14 cellular contexts compared by ENCODE assay signal in the genomic region with DNA sequence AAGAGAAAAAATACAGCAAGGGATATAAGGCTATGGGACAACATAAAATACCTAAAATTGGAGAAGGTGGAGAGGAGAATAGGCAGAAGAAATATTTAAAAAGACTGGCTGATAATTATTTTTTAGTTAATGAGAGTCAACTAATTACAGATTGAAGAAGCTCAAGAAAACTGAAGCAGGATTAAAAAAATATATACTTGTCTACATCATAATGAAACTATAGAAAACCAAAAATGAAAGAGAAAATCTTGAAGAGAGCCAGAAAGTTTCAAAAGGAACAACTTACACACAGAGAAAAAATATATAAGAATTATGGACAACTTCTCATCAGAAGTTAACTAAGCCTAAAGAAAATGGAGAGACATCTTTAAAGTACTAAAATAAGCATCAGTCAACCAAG.
A peak's percentile ranks its signal among the peaks of the same experiment; 100 is the strongest.
DNase-seq lines count a peak whose midpoint lies in the region; ATAC-seq and TF ChIP-seq lines count a peak whose summit lies in the region.
"Had no signal": no experiment of that assay in that cellular context is flagged by ENCODE, and none has a peak within 500 bp of the region (broad histone marks: within the 10 kb centered on the region; RNA-seq: fewer than 3 reads in every experiment).

No MANE protein-coding gene starts in this region.

- H3K4me1 Mint-ChIP-seq in natural killer cell treated with Interleukin-12 subunit alpha and Interleukin-12 subunit beta and Interleukin-15 and Interleukin-18, amount 100 ng/mL, for 72 hours (ENCODE audit: low read depth in 2 of 2), result peaks cover 0 to 6% of the 10 kb centered on the region in 2 donors
- H3K4me1 Mint-ChIP-seq in natural killer cell, result no peaks in the 10 kb centered on the region

- no peak overlapping the region for H3K27ac Mint-ChIP-seq in natural killer cell treated with Interleukin-12 subunit alpha and Interleukin-12 subunit beta and Interleukin-15 and Interleukin-18, amount 100 ng/mL, for 72 hours
- no peak overlapping the region for H3K27ac Mint-ChIP-seq in natural killer cell

- peaks cover 11 to 21% of the 10 kb centered on the region in 2 donors for H3K27me3 Mint-ChIP-seq in natural killer cell treated with Interleukin-12 subunit alpha and Interleukin-12 subunit beta and Interleukin-15 and Interleukin-18, amount 100 ng/mL, for 72 hours
- H3K27me3 Mint-ChIP-seq in natural killer cell (ENCODE audit: low read depth in 2 of 2), result peaks cover 0 to 16% of the 10 kb centered on the region in 2 donors

- TF ChIP-seq CTCF in natural killer cell (IDR thresholded peaks at IDR 0.05), result no peak

- H3K36me3 Mint-ChIP-seq in natural killer cell treated with Interleukin-12 subunit alpha and Interleukin-12 subunit beta and Interleukin-15 and Interleukin-18, amount 100 ng/mL, for 72 hours, result peaks cover 4% of the 10 kb centered on the region
- H3K36me3 Mint-ChIP-seq in natural killer cell, result no peaks in the 10 kb centered on the region

- DNase-seq in natural killer cell treated with Interleukin-12 subunit alpha and Interleukin-12 subunit beta and Interleukin-15 and Interleukin-18, amount 100 ng/mL, for 72 hours (ENCODE audit: low spot score), result no peak
- no peak for DNase-seq in natural killer cell
- no peak for DNase-seq in HuH-7 (ENCODE audit: low spot score)
- no peak for DNase-seq in SKM-1 treated with dmso at 0.1 percent for 144 hours (lab: John Stamatoyannopoulos, UW; ENCODE audit: unreplicated experiment)
- no peak for DNase-seq in left ventricle myocardium superior
- DNase-seq: activated CD4-positive, alpha-beta T cell treated with anti-CD3 and anti-CD28 coated beads for 1 hour; activated naive CD4-positive, alpha-beta T cell treated with anti-CD3 and anti-CD28 coated beads, Interleukin-2, amount 50 U/mL, for 16 hours; NCI-H526 treated with DMSO at 0.1 percent for 48 hours; psoas muscle; stomach had no signal

- no peaks in the 10 kb centered on the region for H3K9me3 Mint-ChIP-seq in natural killer cell treated with Interleukin-12 subunit alpha and Interleukin-12 subunit beta and Interleukin-15 and Interleukin-18, amount 100 ng/mL, for 72 hours
- H3K9me3 Mint-ChIP-seq in natural killer cell, result peaks cover 2 to 3% of the 10 kb centered on the region in 2 donors

- intact Hi-C loops in natural killer cell (cut with micrococcal nuclease), result no loop called here
- intact Hi-C loops in left ventricle myocardium superior (cut with micrococcal nuclease), result no loop called here

- ATAC-seq in natural killer cell treated with Interleukin-12 subunit alpha and Interleukin-12 subunit beta and Interleukin-15 and Interleukin-18, amount 100 ng/mL, for 72 hours, result no peak
- no peak for ATAC-seq in natural killer cell
- peak; percentile 75 for ATAC-seq in HG02571 (IDR thresholded peaks at IDR 0.05; ENCODE audit: unreplicated experiment)
- peak; percentile 66 for ATAC-seq in HG03342 (IDR thresholded peaks at IDR 0.05; ENCODE audit: unreplicated experiment)
- ATAC-seq in left ventricle myocardium superior, result no peak
- no peak for ATAC-seq in HG03565 (IDR thresholded peaks at IDR 0.05; ENCODE audit: unreplicated experiment)
- ATAC-seq: esophagus mucosa, psoas muscle had no signal

- H3K4me3 Mint-ChIP-seq in natural killer cell treated with Interleukin-12 subunit alpha and Interleukin-12 subunit beta and Interleukin-15 and Interleukin-18, amount 100 ng/mL, for 72 hours, result peak overlapping the region; percentile 2
- H3K4me3 Mint-ChIP-seq in natural killer cell, result no peak overlapping the region

Comparison
In these comparisons a context has a peak if more than half of its experiments do, and no peak if none do; other contexts are left out.
1. ATAC-seq: peak in HG02571 (single experiment) and HG03342 (single experiment); none in natural killer cell treated with Interleukin-12 subunit alpha and Interleukin-12 subunit beta and Interleukin-15 and Interleukin-18, amount 100 ng/mL, for 72 hours (0 of 2), natural killer cell (0 of 3), left ventricle myocardium superior (single experiment) and HG03565 (single experiment).